Comparison of ENCODE assay signal across 1 cellular context in genomic region chr2:64318476-64318748, GRCh38.
TF ChIP-seq lines count a peak whose summit lies in the region.

No MANE protein-coding gene starts in this region.

TF ChIP-seq in GM12878, 131 proteins besides CTCF, POLR2A, EP300 and RAD21:
- TF ChIP-seq CREB1 (IDR thresholded peaks at IDR 0.05; ENCODE audit: low read depth) (peak; percentile 85), TCF3 (IDR thresholded peaks at IDR 0.05; ENCODE audit: borderline replicate concordance, insufficient read depth, low read depth, low read length) (no peak), REST (IDR thresholded peaks at IDR 0.05; ENCODE audit: low read depth, low read length) (no peak)
TF ChIP-seq in GM12878: peak in this region for 1.
